ENCODE assay signal across 8 cellular contexts in genomic region chr12:55927588-55928502, GRCh38. TPM values are rescaled to one million over a fixed set of nuclear protein-coding genes. Genes with fewer than 3 reads are reported as not detected.
DNase-seq lines count a peak whose midpoint lies in the region; TF ChIP-seq lines count a peak whose summit lies in the region.

Gene PYM1, minus strand, starts transcription at chr12:55927894. Its CDS starts 133 bp downstream, at chr12:55927761.

- no peaks in the 10 kb centered on the region for H3K27me3 ChIP-seq in prostate gland (replicated peaks; ENCODE audit: insufficient read depth)

- CTCF ChIA-PET in HEK293T (lab: Yijun Ruan, JAX), result interaction anchor here (0.6 to 2.1 kb wide), 5 partner anchors 52 to 190 kb away, joined by 3 to 8 read pairs (median 3); partner anchors contain the start of genes ORMDL2, SARNP and ZC3H10

- POLR2A ChIA-PET in HEK293T (lab: Yijun Ruan, JAX), result interaction anchor here (0.6 to 5.0 kb wide), 15 partner anchors 8 to 189 kb away, joined by 3 to 59 read pairs (median 5); partner anchors contain the start of genes DNAJC14, ORMDL2, RAB5B and SARNP

- intact Hi-C loops in prostate gland (cut with DNase I), result loop anchor here (2.0 to 5.0 kb wide), 3 partner anchors 97 to 201 kb away; partner anchors contain the start of genes CD63, ORMDL2 and SARNP

- peak within 1 kb of the TSS; percentile 94 to 97 for H3K27ac ChIP-seq in prostate gland

- H3K9me3 ChIP-seq in prostate gland, result no peaks in the 10 kb centered on the region

- H3K4me3 ChIP-seq in GM12865 (ENCODE audit: low read depth, low read length), result peak within 1 kb of the TSS; percentile 79
- H3K4me3 ChIP-seq in prostate gland, result peak within 1 kb of the TSS; percentile 73 to 93

- peak; percentile 95 for DNase-seq in GM12865 (ENCODE audit: low read depth)
- peak; percentile 61 for DNase-seq in HEK293T (ENCODE audit: extremely low spot score)
- peak; percentile 92 for DNase-seq in NAMALWA (ENCODE audit: low spot score)
- peak; percentile 31 to 93 (median 52) for DNase-seq in T-helper 1 cell
- peak; percentile 75 for DNase-seq in astrocyte of the hippocampus (ENCODE audit: low read depth, low spot score)
- peak; percentile 65 for DNase-seq in hepatic stellate cell (ENCODE audit: low spot score)
- DNase-seq in prostate gland (ENCODE audit: low spot score), result peak; percentile 80
- no peak for DNase-seq in GM19240 (ENCODE audit: insufficient read length, low spot score)

- WGBS in prostate gland, result 5% methylated on average over 48 of the region's 49 CpGs

- H3K36me3 ChIP-seq in prostate gland, result no peaks in the 10 kb centered on the region

- TF ChIP-seq POLR2A in prostate gland (IDR thresholded peaks at IDR 0.05), result peak; percentile 16

- H3K4me1 ChIP-seq in prostate gland (replicated peaks), result no peaks in the 10 kb centered on the region

- TF ChIP-seq CTCF in GM12865 (IDR thresholded peaks at IDR 0.05; ENCODE audit: insufficient read depth, low read depth, low read length, missing control alignments), result no peak
- TF ChIP-seq CTCF in prostate gland (IDR thresholded peaks at IDR 0.05), result peak in 1 of 4 experiments; percentile 9

TF ChIP-seq in HEK293T, 16 proteins besides CTCF, POLR2A, EP300 and RAD21:
- TF ChIP-seq FOXM1 (IDR thresholded peaks at IDR 0.05; ENCODE audit: borderline replicate concordance) (no peak), BHLHE40 (IDR thresholded peaks at IDR 0.05; ENCODE audit: borderline replicate concordance) (no peak), CTBP1 (IDR thresholded peaks at IDR 0.05; ENCODE audit: borderline replicate concordance) (no peak), ZNF384 (IDR thresholded peaks at IDR 0.05) (no peak), FOXK2 (IDR thresholded peaks at IDR 0.05) (no peak)
- TF ChIP-seq, protein P1, sequence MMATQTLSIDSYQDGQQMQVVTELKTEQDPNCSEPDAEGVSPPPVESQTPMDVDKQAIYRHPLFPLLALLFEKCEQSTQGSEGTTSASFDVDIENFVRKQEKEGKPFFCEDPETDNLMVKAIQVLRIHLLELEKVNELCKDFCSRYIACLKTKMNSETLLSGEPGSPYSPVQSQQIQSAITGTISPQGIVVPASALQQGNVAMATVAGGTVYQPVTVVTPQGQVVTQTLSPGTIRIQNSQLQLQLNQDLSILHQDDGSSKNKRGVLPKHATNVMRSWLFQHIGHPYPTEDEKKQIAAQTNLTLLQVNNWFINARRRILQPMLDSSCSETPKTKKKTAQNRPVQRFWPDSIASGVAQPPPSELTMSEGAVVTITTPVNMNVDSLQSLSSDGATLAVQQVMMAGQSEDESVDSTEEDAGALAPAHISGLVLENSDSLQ (IDR thresholded peaks at IDR 0.05), result 0 out of 2 replicates have a peak, but pooled peaks have one; percentile 58
TF ChIP-seq in HEK293T: peak in this region for 1.

RNA-seq across cellular contexts. Expression of gene PYM1, which starts in this region (rescaled TPM):
- 10 to 100 TPM; 89.0 to 94.5 TPM for total RNA-seq in prostate gland
